ENCODE assay signal across 8 cellular contexts in the genomic region with DNA sequence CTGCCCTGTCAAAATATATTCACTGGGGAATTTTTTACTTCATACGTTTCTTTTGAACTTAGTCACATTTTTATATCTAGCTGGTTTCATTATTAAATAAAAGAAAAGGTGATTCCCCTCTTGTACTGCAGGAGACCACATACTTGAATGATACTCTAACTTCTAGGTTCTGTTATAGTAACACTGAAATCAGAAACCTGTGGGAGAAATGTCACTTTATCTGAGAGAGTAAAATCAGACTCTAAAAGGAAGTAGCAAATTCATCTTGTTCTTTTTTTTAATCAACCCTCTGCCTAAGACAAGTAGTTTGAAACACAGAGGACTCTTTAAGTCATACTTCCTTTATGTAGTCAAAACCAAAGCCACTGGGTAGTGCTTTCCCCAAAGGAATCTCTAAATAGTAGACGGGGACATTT. TPM values are rescaled to one million over a fixed set of nuclear protein-coding genes. Genes with fewer than 3 reads are reported as not detected.
DNase-seq lines count a peak whose midpoint lies in the region; ATAC-seq lines count a peak whose summit lies in the region.

No MANE protein-coding gene starts in this region.

- peak overlapping the region; percentile 76 for H3K4me3 Mint-ChIP-seq in activated naive CD8-positive, alpha-beta T cell treated with anti-CD3 and anti-CD28 coated beads, Interleukin-2, amount 10 ng/mL, durations not matched to agents 7 days and 5 days

- peaks cover 38% of the 10 kb centered on the region for H3K36me3 Mint-ChIP-seq in activated naive CD8-positive, alpha-beta T cell treated with anti-CD3 and anti-CD28 coated beads, Interleukin-2, amount 10 ng/mL, durations not matched to agents 7 days and 5 days

- no peaks in the 10 kb centered on the region for H3K36me3 ChIP-seq in H7 (replicated peaks; ENCODE audit: control insufficient read depth, insufficient read depth, low read length)

- POLR2A ChIA-PET in activated naive CD8-positive, alpha-beta T cell treated with anti-CD3 and anti-CD28 coated beads, Interleukin-2, amount 10 ng/mL, durations not matched to agents 7 days and 5 days (lab: Charles Lee), result interaction anchor here (3.6 kb wide), 1 partner anchor 11 kb away, joined by 17 read pairs; no protein-coding TSS in a partner anchor

- H3K4me3 ChIP-seq in H7 (ENCODE audit: insufficient read depth, low read depth, low read length), result no peak overlapping the region

- no peaks in the 10 kb centered on the region for H3K27me3 ChIP-seq in H7 (ENCODE audit: control insufficient read depth, insufficient read depth, low read length)

- ATAC-seq in GM19438 (IDR thresholded peaks at IDR 0.05; ENCODE audit: low read depth, unreplicated experiment) (peak; percentile 43), HG03378 (IDR thresholded peaks at IDR 0.05; ENCODE audit: unreplicated experiment) (peak; percentile 59)
- ATAC-seq in activated naive CD8-positive, alpha-beta T cell treated with anti-CD3 and anti-CD28 coated beads, Interleukin-2, amount 10 ng/mL, durations not matched to agents 7 days and 5 days (ENCODE audit: low read depth), result peak; percentile 58

- peak overlapping the region; percentile 91 for H3K27ac Mint-ChIP-seq in activated naive CD8-positive, alpha-beta T cell treated with anti-CD3 and anti-CD28 coated beads, Interleukin-2, amount 10 ng/mL, durations not matched to agents 7 days and 5 days

- in situ Hi-C loops in ACHN (cut with HindIII; ENCODE audit: low pct_ligation_motif_present, low pct_unique_long_range_greater_than_20kb, low sequenced_read_pairs), result no loop called here

- peaks cover 52% of the 10 kb centered on the region for H3K4me1 Mint-ChIP-seq in activated naive CD8-positive, alpha-beta T cell treated with anti-CD3 and anti-CD28 coated beads, Interleukin-2, amount 10 ng/mL, durations not matched to agents 7 days and 5 days

- H3K27me3 Mint-ChIP-seq in activated naive CD8-positive, alpha-beta T cell treated with anti-CD3 and anti-CD28 coated beads, Interleukin-2, amount 10 ng/mL, durations not matched to agents 7 days and 5 days, result no peaks in the 10 kb centered on the region

- H3K9me3 Mint-ChIP-seq in activated naive CD8-positive, alpha-beta T cell treated with anti-CD3 and anti-CD28 coated beads, Interleukin-2, amount 10 ng/mL, durations not matched to agents 7 days and 5 days, result no peaks in the 10 kb centered on the region

- DNase-seq in ACHN (peak; percentile 33), SK-N-DZ (ENCODE audit: low spot score) (no peak), superior temporal gyrus (ENCODE audit: extremely low spot score) (no peak), H7 (no peak)
- DNase-seq in activated naive CD8-positive, alpha-beta T cell treated with anti-CD3 and anti-CD28 coated beads, Interleukin-2, amount 10 ng/mL, durations not matched to agents 7 days and 5 days, result no peak
- DNase-seq in activated CD8-positive, alpha-beta memory T cell treated with anti-CD3 and anti-CD28 coated beads for 24 hours, result no peak

RNA-seq across cellular contexts. Expression of gene MRPL39, which starts 34.4 kb away (rescaled TPM):
- total RNA-seq in activated naive CD8-positive, alpha-beta T cell treated with anti-CD3 and anti-CD28 coated beads, Interleukin-2, amount 10 ng/mL, durations not matched to agents 7 days and 5 days, result 10 to 100 TPM; 34.1 to 34.2 TPM
- polyA plus RNA-seq in SK-N-DZ (2014; cell fraction: cytosol; rRNA removed), result 53.1 and 67.9 TPM in 2 replicates
- 21.6 and 37.5 TPM in 2 replicates for polyA plus RNA-seq in SK-N-DZ (2014; cell fraction: nucleus; rRNA removed)
- 56.3 and 69.5 TPM in 2 replicates for total RNA-seq in H7 (2014; rRNA removed; shearing (Covaris generic))
